ENCODE assay signal across 1 cellular context in the genomic region with DNA sequence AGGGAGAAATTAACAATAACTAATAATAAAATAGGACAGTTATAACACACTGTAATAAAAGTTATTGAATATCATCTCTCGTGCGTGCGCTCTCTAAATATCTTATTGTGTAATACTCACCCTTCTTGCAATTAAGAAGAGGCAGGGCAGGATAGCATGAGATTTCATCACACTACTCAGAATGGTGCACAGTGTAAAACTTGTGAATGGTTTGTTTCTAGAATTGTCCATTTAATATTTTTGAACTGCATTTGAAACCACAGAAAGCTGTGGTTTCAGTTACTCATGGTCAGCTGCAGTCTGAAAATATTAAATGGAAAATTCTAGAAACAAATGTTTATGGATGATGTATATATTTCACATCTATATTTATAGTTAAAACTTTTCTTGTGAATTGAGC.
TF ChIP-seq lines count a peak whose summit lies in the region.

No MANE protein-coding gene starts in this region.

TF ChIP-seq in HepG2, 621 proteins besides CTCF, POLR2A, EP300 and RAD21:
- TF ChIP-seq ZNF20 (CRISPR knock-in tag; IDR thresholded peaks at IDR 0.05) (no peak), PRMT3 (CRISPR knock-in tag; IDR thresholded peaks at IDR 0.05; ENCODE audit: borderline replicate concordance, low read depth) (no peak), ZNF282 (IDR thresholded peaks at IDR 0.05; ENCODE audit: partially characterized antibody) (no peak), CEBPB (IDR thresholded peaks at IDR 0.05; ENCODE audit: borderline replicate concordance, low read depth, low read length) (peak; percentile 28; the same call in 1 of the 2 replicates)
